ENCODE assay signal across 16 cellular contexts in the genomic region with DNA sequence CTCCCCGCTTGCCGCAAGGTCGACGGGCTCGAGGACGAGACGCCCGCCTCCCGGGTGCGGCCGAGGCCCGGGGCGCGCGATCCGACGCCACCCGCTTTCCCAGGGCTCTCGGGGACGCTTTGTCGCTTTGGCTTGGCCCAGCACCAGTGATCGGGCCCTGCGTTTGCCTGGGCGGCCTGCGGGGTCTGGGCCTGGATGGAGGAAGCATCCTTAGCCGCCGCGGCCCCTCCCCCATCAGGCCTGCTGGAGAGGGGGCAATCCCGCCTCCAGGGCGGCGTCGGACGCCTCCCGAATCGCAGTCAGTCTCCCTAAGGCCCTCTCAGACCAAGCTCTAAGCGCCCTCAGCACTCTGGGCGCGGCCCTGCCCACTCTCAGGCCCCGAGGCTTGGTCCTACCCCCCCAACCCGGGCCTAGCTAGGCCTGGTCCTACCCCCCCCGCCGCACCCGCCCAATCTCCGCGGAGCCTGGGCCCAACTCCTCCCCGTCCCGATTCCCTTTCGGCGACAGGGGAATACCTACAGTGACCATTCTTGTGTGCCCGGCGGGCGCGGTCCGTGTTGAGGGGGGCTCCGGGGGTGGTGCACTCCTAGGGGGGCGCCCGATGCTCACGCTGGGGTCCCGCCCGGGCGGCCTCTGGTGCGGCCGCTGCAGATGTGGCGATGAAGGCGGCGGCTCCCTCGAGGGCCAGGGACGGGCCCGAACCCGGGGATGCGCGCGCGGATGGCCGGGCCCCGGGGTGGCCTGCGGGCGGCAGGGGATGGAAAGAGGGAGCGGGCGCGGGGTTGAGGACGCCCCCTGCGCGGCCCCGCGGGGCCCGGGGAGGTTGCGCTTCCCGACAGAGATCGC. TPM values are rescaled to one million over a fixed set of nuclear protein-coding genes. Genes with fewer than 3 reads are reported as not detected.
DNase-seq lines count a peak whose midpoint lies in the region; ATAC-seq and TF ChIP-seq lines count a peak whose summit lies in the region.
"Had no signal": no experiment of that assay in that cellular context is flagged by ENCODE, and none has a peak within 500 bp of the region (broad histone marks: within the 10 kb centered on the region; RNA-seq: fewer than 3 reads in every experiment).

No MANE protein-coding gene starts in this region.

- no peak overlapping the region for H3K27ac Mint-ChIP-seq in MCF 10A (ENCODE audit: low read depth, unreplicated experiment)
- H3K27ac Mint-ChIP-seq: activated T-cell treated with anti-CD3 and anti-CD28 coated beads, Interleukin-2, amount 50 U/mL, for 24 hours; HFFc6 had no signal

- CTCF ChIA-PET in MCF 10A (lab: Yijun Ruan, JAX), result interaction anchor here (0.6 kb wide), 1 partner anchor 343 kb away, joined by 3 read pairs; no protein-coding TSS in a partner anchor

- no peaks in the 10 kb centered on the region for H3K36me3 Mint-ChIP-seq in MCF 10A (ENCODE audit: insufficient read depth, unreplicated experiment)

- H3K4me3 Mint-ChIP-seq in MCF 10A (ENCODE audit: unreplicated experiment), result no peak overlapping the region
- H3K4me3 Mint-ChIP-seq: activated T-cell treated with anti-CD3 and anti-CD28 coated beads, Interleukin-2, amount 50 U/mL, for 24 hours; HFFc6 had no signal

- no peak for TF ChIP-seq EP300 in gastroesophageal sphincter (IDR thresholded peaks at IDR 0.05)

- H3K4me1 Mint-ChIP-seq in MCF 10A (ENCODE audit: insufficient read depth, unreplicated experiment), result peaks cover 5% of the 10 kb centered on the region

- H3K27ac ChIP-seq in breast epithelium (no peak overlapping the region), temporal lobe (ENCODE audit: low read depth, low read length) (peak overlapping the region; percentile 84), gastroesophageal sphincter (no peak overlapping the region)
- H3K27ac ChIP-seq: ascending aorta; BLaER1 treated with 17β-estradiol and CSF1 and Interleukin-3, amounts not matched to agents 10 nM and 100 nM; KMS-11; spleen had no signal

- TF ChIP-seq POLR2A in breast epithelium (IDR thresholded peaks at IDR 0.05) (no peak), gastroesophageal sphincter (IDR thresholded peaks at IDR 0.05) (no peak)

- ATAC-seq in gastroesophageal sphincter (no peak), HG03139 (IDR thresholded peaks at IDR 0.05; ENCODE audit: unreplicated experiment) (no peak)
- ATAC-seq: activated CD4-positive, CD25-positive, alpha-beta regulatory T cell treated with anti-CD3 and anti-CD28 coated beads, Interleukin-2, amount 50 U/mL, for 24 hours had no signal

- H3K27me3 ChIP-seq in breast epithelium (peaks cover 22 to 53% of the 10 kb centered on the region in 2 donors), gastroesophageal sphincter (peaks cover 64% of the 10 kb centered on the region)

- no peaks in the 10 kb centered on the region for H3K27me3 Mint-ChIP-seq in MCF 10A (ENCODE audit: insufficient read depth, unreplicated experiment)

- TF ChIP-seq CTCF in breast epithelium (IDR thresholded peaks at IDR 0.05) (no peak), MCF 10A (IDR thresholded peaks at IDR 0.05; ENCODE audit: unreplicated experiment) (no peak), gastroesophageal sphincter (IDR thresholded peaks at IDR 0.05) (no peak)

- H3K9me3 ChIP-seq in breast epithelium (no peaks in the 10 kb centered on the region), gastroesophageal sphincter (peaks cover 0 to 5% (median 0%) of the 10 kb centered on the region in 3 donors)
- H3K9me3 ChIP-seq: ascending aorta; BLaER1 treated with 17β-estradiol and CSF1 and Interleukin-3, amounts not matched to agents 10 nM and 100 nM; spleen had no signal

- no peaks in the 10 kb centered on the region for H3K9me3 Mint-ChIP-seq in MCF 10A (ENCODE audit: unreplicated experiment)
- H3K9me3 Mint-ChIP-seq: activated T-cell treated with anti-CD3 and anti-CD28 coated beads, Interleukin-2, amount 50 U/mL, for 24 hours; HFFc6 had no signal

- H3K4me3 ChIP-seq in breast epithelium (peak overlapping the region in 2 of 3 donors; percentile 18 to 45), gastroesophageal sphincter (peak overlapping the region in 1 of 2 donors; percentile 33)
- H3K4me3 ChIP-seq: BLaER1 treated with 17β-estradiol and CSF1 and Interleukin-3, amounts not matched to agents 10 nM and 100 nM had no signal

- intact Hi-C loops in breast epithelium (cut with DNase I; ENCODE audit: low total_unique reads) (loop anchor here (10.0 kb wide), 1 partner anchor 186 kb away; a partner anchor contains a TSS), MCF 10A (cut with micrococcal nuclease) (no loop called here), head of caudate nucleus (cut with DNase I) (loop anchor here (5.0 to 10.0 kb wide), 3 partner anchors 33 to 186 kb away; a partner anchor contains a TSS)

- H3K36me3 ChIP-seq in breast epithelium (no peaks in the 10 kb centered on the region), gastroesophageal sphincter (peaks cover 0 to 22% of the 10 kb centered on the region in 2 donors)
- H3K36me3 ChIP-seq: BLaER1 treated with 17β-estradiol and CSF1 and Interleukin-3, amounts not matched to agents 10 nM and 100 nM had no signal

- 7% methylated on average over 6 of the region's 90 CpGs; no CpG with 5 or more reads in 1 of the 2 donors for WGBS in gastroesophageal sphincter (ENCODE audit: low coverage in 1 of 2), 2 donors

- BruUV-seq in MCF 10A (replicated peaks; lab: Mats Ljungman, UMichigan), result no TSS peak

- peaks cover 6 to 13% of the 10 kb centered on the region in 2 donors for H3K4me1 ChIP-seq in breast epithelium
- peaks cover 3 to 42% (median 24%) of the 10 kb centered on the region in 3 donors for H3K4me1 ChIP-seq in gastroesophageal sphincter

- DNase-seq in breast epithelium (ENCODE audit: low spot score in 2 of 2) (no peak), MCF 10A (ENCODE audit: unreplicated experiment) (no peak), NCI-H146 treated with DMSO at 0.1 percent for 48 hours (lab: John Stamatoyannopoulos, UW; ENCODE audit: unreplicated experiment) (peak; percentile 16), head of caudate nucleus (peak in 39 of 42 donors; percentile 10 to 76 (median 49)), AG08395 (ENCODE audit: low spot score) (no peak)
- DNase-seq: HFFc6, spleen had no signal

- POLR2A ChIA-PET in MCF 10A (lab: Yijun Ruan, JAX), result no interaction called here

RNA-seq across cellular contexts. Expression of a gene that starts 0.5 kb away (rescaled TPM):
- not detected for total RNA-seq in breast epithelium
- 0.54 TPM in 1 of 2 replicates, not detected in the other for total RNA-seq in MCF 10A (2022)
- total RNA-seq in temporal lobe, result 132 TPM
- total RNA-seq in gastroesophageal sphincter, result 1 to 10 TPM in 1 of 4 donors, under 1 TPM in 2, not detected in 1; 0.04 to 3.3 (median 0.27) TPM
- total RNA-seq: ascending aorta, HFFc6, SK-MEL-5, spleen had no signal

RNA-seq across cellular contexts. Expression of a gene that starts 25.3 kb away (rescaled TPM):
- total RNA-seq in breast epithelium (10 to 100 TPM in 2 of 3 donors, 1 to 10 TPM in 1; 3.4 to 14.0 (median 10.8) TPM), MCF 10A (2022) (7.7 and 8.7 TPM in 2 replicates), temporal lobe (9.3 TPM), gastroesophageal sphincter (10 to 100 TPM in 2 of 4 donors, 1 to 10 TPM in 2; 5.1 to 20.4 (median 10.6) TPM)

RNA-seq across cellular contexts. Expression of a gene that starts 44.9 kb away (rescaled TPM):
- 10 to 100 TPM; 69.5 to 95.9 (median 92.1) TPM for total RNA-seq in breast epithelium
- total RNA-seq in MCF 10A (2022), result 224 and 257 TPM in 2 replicates
- total RNA-seq in temporal lobe, result 47.5 TPM
- total RNA-seq in gastroesophageal sphincter, result 100 to 1,000 TPM in 1 of 4 donors, 10 to 100 TPM in 3; 72.8 to 112 (median 85.8) TPM

RNA-seq across cellular contexts. Expression of a gene that starts 45.4 kb away (rescaled TPM):
- total RNA-seq in breast epithelium, result under 1 TPM in 2 of 3 donors, not detected in 1; 0.33 to 0.59 TPM
- total RNA-seq in MCF 10A (2022), result 0.30 TPM in 1 of 2 replicates, not detected in the other
- total RNA-seq in temporal lobe, result 0.49 TPM
- 1 to 10 TPM in 1 of 4 donors, under 1 TPM in 1, not detected in 2; 0.27 to 1.4 TPM for total RNA-seq in gastroesophageal sphincter
- total RNA-seq: ascending aorta had no signal

RNA-seq across cellular contexts. Expression of a gene that starts 48.6 kb away (rescaled TPM):
- 10 to 100 TPM; 37.0 to 56.0 (median 53.6) TPM for total RNA-seq in breast epithelium
- 19.2 and 26.8 TPM in 2 replicates for total RNA-seq in MCF 10A (2022)
- total RNA-seq in temporal lobe, result 26.3 TPM
- total RNA-seq in gastroesophageal sphincter, result 10 to 100 TPM; 50.1 to 88.3 (median 65.2) TPM

Comparison
In these comparisons a context has a peak if more than half of its experiments do, and no peak if none do; other contexts are left out.
1. DNase-seq: peak in NCI-H146 treated with DMSO at 0.1 percent for 48 hours (single experiment) and head of caudate nucleus (39 of 42); none in breast epithelium (0 of 2), MCF 10A (single experiment) and AG08395 (single experiment).
2. RNA of a gene that starts 0.5 kb away (total RNA-seq): 132 TPM in temporal lobe (single experiment); 0.04 to 3.3 TPM in gastroesophageal sphincter, not detected in breast epithelium and 0.54 TPM in MCF 10A; every median in the first group is over 10 times any median in the second.